19 cellular contexts compared by ENCODE assay signal in genomic region chr5:505946-506555, GRCh38. TPM values are rescaled to one million over a fixed set of nuclear protein-coding genes. Genes with fewer than 3 reads are reported as not detected.
DNase-seq lines count a peak whose midpoint lies in the region; ATAC-seq and TF ChIP-seq lines count a peak whose summit lies in the region.
"Had no signal": no experiment of that assay in that cellular context is flagged by ENCODE, and none has a peak within 500 bp of the region (broad histone marks: within the 10 kb centered on the region; RNA-seq: fewer than 3 reads in every experiment).

No MANE protein-coding gene starts in this region.

- TF ChIP-seq RAD21 in Ishikawa (IDR thresholded peaks at IDR 0.05; ENCODE audit: low read depth), result no peak

- TF ChIP-seq EP300 in Ishikawa (IDR thresholded peaks at IDR 0.05; ENCODE audit: borderline replicate concordance), result no peak

- H3K4me1 Mint-ChIP-seq in progenitor cell of endocrine pancreas (ENCODE audit: low read depth), result no peaks in the 10 kb centered on the region
- H3K4me1 Mint-ChIP-seq: activated CD4-positive, alpha-beta T cell treated with anti-CD3 and anti-CD28 coated beads, Interleukin-2, amount 10 ng/mL, durations not matched to agents 24 days and 14 days; CD14-positive monocyte had no signal

- no peaks in the 10 kb centered on the region for H3K36me3 Mint-ChIP-seq in progenitor cell of endocrine pancreas (ENCODE audit: insufficient read depth)
- H3K36me3 Mint-ChIP-seq: CD14-positive monocyte had no signal

- peaks cover 27% of the 10 kb centered on the region for H3K27me3 Mint-ChIP-seq in progenitor cell of endocrine pancreas

- no peak overlapping the region for H3K4me3 Mint-ChIP-seq in progenitor cell of endocrine pancreas (ENCODE audit: low read depth)
- H3K4me3 Mint-ChIP-seq: activated CD4-positive, alpha-beta T cell treated with anti-CD3 and anti-CD28 coated beads, Interleukin-2, amount 10 ng/mL, durations not matched to agents 24 days and 14 days; CD14-positive monocyte had no signal

- H3K9me3 Mint-ChIP-seq in progenitor cell of endocrine pancreas (ENCODE audit: low read depth), result no peaks in the 10 kb centered on the region
- H3K9me3 Mint-ChIP-seq: activated CD4-positive, alpha-beta T cell treated with anti-CD3 and anti-CD28 coated beads, Interleukin-2, amount 10 ng/mL, durations not matched to agents 24 days and 14 days had no signal

- ATAC-seq in HG03135 (IDR thresholded peaks at IDR 0.05; ENCODE audit: unreplicated experiment), result no peak
- ATAC-seq: lower lobe of right lung, upper lobe of right lung had no signal

- TF ChIP-seq CTCF in progenitor cell of endocrine pancreas (IDR thresholded peaks at IDR 0.05; ENCODE audit: unreplicated experiment), result no peak

- H3K27ac Mint-ChIP-seq in progenitor cell of endocrine pancreas, result peak overlapping the region; percentile 87
- H3K27ac Mint-ChIP-seq: activated CD4-positive, alpha-beta T cell treated with anti-CD3 and anti-CD28 coated beads, Interleukin-2, amount 10 ng/mL, durations not matched to agents 24 days and 14 days; CD14-positive monocyte had no signal

- peak; percentile 82 for DNase-seq in NCI-H510A treated with DMSO at 0.1 percent for 48 hours (lab: John Stamatoyannopoulos, UW)
- no peak for DNase-seq in NCI-H510A (lab: John Stamatoyannopoulos, UW)
- peak; percentile 67 for DNase-seq in NCI-H748 treated with DMSO at 0.1 percent for 48 hours (lab: John Stamatoyannopoulos, UW)
- DNase-seq in progenitor cell of endocrine pancreas (ENCODE audit: low spot score, unreplicated experiment), result no peak
- DNase-seq in stimulated activated naive CD4-positive, alpha-beta T cell (lab: John Stamatoyannopoulos, UW), result no peak
- DNase-seq in stimulated activated CD4-positive, alpha-beta T cell treated with anti-CD3 and anti-CD28 coated beads, Interleukin-12 subunit alpha, Interleukin-12 subunit beta, amount 100 ng/mL, for 4 hours, result no peak
- DNase-seq: activated CD4-positive, alpha-beta T cell treated with anti-CD3 and anti-CD28 coated beads, Interleukin-2, amount 10 ng/mL, durations not matched to agents 24 days and 14 days; activated CD8-positive, alpha-beta memory T cell treated with anti-CD3 and anti-CD28 coated beads, Interleukin-2, amount 50 U/mL, for 4 hours; activated effector memory CD4-positive, alpha-beta T cell treated with anti-CD3 and anti-CD28 coated beads, Interleukin-2, amount 50 U/mL, for 16 hours; adrenal gland; dermis blood vessel endothelial cell; DND-41; HCEC 1CT; lower lobe of right lung; NCI-H2171; upper lobe of right lung had no signal

TF ChIP-seq in Ishikawa, 13 proteins besides CTCF, POLR2A, EP300 and RAD21:
- TF ChIP-seq FOXM1 (IDR thresholded peaks at IDR 0.05; ENCODE audit: borderline replicate concordance, low read depth), result no peak
- no peak for TF ChIP-seq NFIC (IDR thresholded peaks at IDR 0.05)
- peak; percentile 85 for TF ChIP-seq USF1 (IDR thresholded peaks at IDR 0.05)
- TF ChIP-seq TCF12 (IDR thresholded peaks at IDR 0.05; ENCODE audit: low read depth), result no peak
- no peak for TF ChIP-seq CREB1 (IDR thresholded peaks at IDR 0.05; ENCODE audit: low read depth)
- peak; percentile 97 for TF ChIP-seq MAX (IDR thresholded peaks at IDR 0.05)

RNA-seq across cellular contexts. Expression of gene SLC9A3, which starts 18.2 kb away (rescaled TPM):
- total RNA-seq in progenitor cell of endocrine pancreas, result 1.6 and 1.7 TPM in 2 replicates

Comparison
In these comparisons a context has a peak if more than half of its experiments do, and no peak if none do; other contexts are left out.
1. DNase-seq: peak in NCI-H510A treated with DMSO at 0.1 percent for 48 hours (single experiment) and NCI-H748 treated with DMSO at 0.1 percent for 48 hours (single experiment); none in NCI-H510A (single experiment), progenitor cell of endocrine pancreas (single experiment), stimulated activated naive CD4-positive, alpha-beta T cell (0 of 6) and stimulated activated CD4-positive, alpha-beta T cell treated with anti-CD3 and anti-CD28 coated beads, Interleukin-12 subunit alpha, Interleukin-12 subunit beta, amount 100 ng/mL, for 4 hours (single experiment).